Comparison of ENCODE assay signal across 11 cellular contexts in genomic region chr16:79372504-79373184, GRCh38.
DNase-seq lines count a peak whose midpoint lies in the region; ATAC-seq, FAIRE-seq and TF ChIP-seq lines count a peak whose summit lies in the region.
"Had no signal": no experiment of that assay in that cellular context is flagged by ENCODE, and none has a peak within 500 bp of the region (broad histone marks: within the 10 kb centered on the region; RNA-seq: fewer than 3 reads in every experiment).

No MANE protein-coding gene starts in this region.

- peak; percentile 24 for DNase-seq in Calu3
- DNase-seq in NOMO-1 treated with DMSO at 0.1 percent for 48 hours (lab: John Stamatoyannopoulos, UW; ENCODE audit: unreplicated experiment), result peak; percentile 94
- DNase-seq in cerebellar cortex (ENCODE audit: low spot score), result peak; percentile 12
- DNase-seq in smooth muscle cell (lab: John Stamatoyannopoulos, UW; ENCODE audit: unreplicated experiment), result no peak
- DNase-seq in HTR-8/SVneo (ENCODE audit: insufficient read length, low spot score), result no peak
- DNase-seq: activated B cell treated with CpG ODN at 0.5 μM for 24 hours, dorsolateral prefrontal cortex, left colon had no signal

- BruUV-seq in Calu3 (replicated peaks; lab: Mats Ljungman, UMichigan), result no TSS peak

- H3K4me1 ChIP-seq in smooth muscle cell (ENCODE audit: low read depth), result peaks cover 4% of the 10 kb centered on the region

- peak overlapping the region; percentile 56 for H3K4me2 ChIP-seq in smooth muscle cell

- ATAC-seq in HG02885 (IDR thresholded peaks at IDR 0.05; ENCODE audit: poor library complexity, unreplicated experiment), result no peak
- no peak for ATAC-seq in GM19452 (IDR thresholded peaks at IDR 0.05; ENCODE audit: unreplicated experiment)
- ATAC-seq in HG02678 (IDR thresholded peaks at IDR 0.05; ENCODE audit: unreplicated experiment), result no peak
- ATAC-seq: left colon had no signal

- TF ChIP-seq CTCF in Calu3 (IDR thresholded peaks at IDR 0.05; ENCODE audit: unreplicated experiment), result no peak
- no peak for TF ChIP-seq CTCF in smooth muscle cell (IDR thresholded peaks at IDR 0.05; ENCODE audit: borderline replicate concordance, insufficient read depth, poor library complexity, severe bottlenecking)

- no peaks in the 10 kb centered on the region for H3K36me3 Mint-ChIP-seq in Calu3 (ENCODE audit: insufficient read depth, unreplicated experiment)

- CTCF ChIA-PET in Calu3 (lab: Charles Lee), result no interaction called here

- no peak overlapping the region for H3K4me3 Mint-ChIP-seq in Calu3 (ENCODE audit: low read depth, unreplicated experiment)
- H3K4me3 Mint-ChIP-seq: activated B cell treated with CpG ODN at 0.5 μM for 24 hours had no signal

- no peaks in the 10 kb centered on the region for H3K4me1 Mint-ChIP-seq in Calu3 (ENCODE audit: low read depth, unreplicated experiment)
- H3K4me1 Mint-ChIP-seq: activated B cell treated with CpG ODN at 0.5 μM for 24 hours had no signal

- peak overlapping the region; percentile 83 for H3K9ac ChIP-seq in smooth muscle cell (ENCODE audit: low read depth)

- intact Hi-C loops in Calu3 (cut with micrococcal nuclease; ENCODE audit: unreplicated experiment), result no loop called here

- H3K4me3 ChIP-seq in smooth muscle cell, result no peak overlapping the region
- H3K4me3 ChIP-seq: dorsolateral prefrontal cortex had no signal

- no peaks in the 10 kb centered on the region for H3K36me3 ChIP-seq in smooth muscle cell (ENCODE audit: low read depth)

- H4K20me1 ChIP-seq in smooth muscle cell (ENCODE audit: low read depth), result no peaks in the 10 kb centered on the region

- H3K27ac Mint-ChIP-seq in Calu3 (ENCODE audit: unreplicated experiment), result no peak overlapping the region
- H3K27ac Mint-ChIP-seq: activated B cell treated with CpG ODN at 0.5 μM for 24 hours had no signal

- no peaks in the 10 kb centered on the region for H3K27me3 ChIP-seq in smooth muscle cell (ENCODE audit: low read depth)
- H3K27me3 ChIP-seq: dorsolateral prefrontal cortex had no signal

- H3K79me2 ChIP-seq in smooth muscle cell (ENCODE audit: low read depth), result no peaks in the 10 kb centered on the region

- no peak overlapping the region for H2AFZ ChIP-seq in smooth muscle cell (ENCODE audit: low read depth)

- H3K9me3 ChIP-seq in smooth muscle cell (replicated peaks; ENCODE audit: low read depth), result no peaks in the 10 kb centered on the region

- H3K9me3 Mint-ChIP-seq in Calu3 (ENCODE audit: low read depth, unreplicated experiment), result peaks cover 5% of the 10 kb centered on the region

- peak overlapping the region; percentile 97 for H3K27ac ChIP-seq in smooth muscle cell (ENCODE audit: low read depth)
- H3K27ac ChIP-seq: dorsolateral prefrontal cortex had no signal

- no peaks in the 10 kb centered on the region for H3K27me3 Mint-ChIP-seq in Calu3 (ENCODE audit: unreplicated experiment)
- H3K27me3 Mint-ChIP-seq: activated B cell treated with CpG ODN at 0.5 μM for 24 hours had no signal

- peaks cover 6% of the 10 kb centered on the region for H3F3A ChIP-seq in smooth muscle cell (ENCODE audit: low read depth)

- WGBS in smooth muscle cell (ENCODE audit: low lambda C conversion rate), result 33% methylated on average over 7 of the region's 7 CpGs

- no peak for FAIRE-seq in HTR-8/SVneo (lab: Jason Lieb, UNC)

Comparison
In these comparisons a context has a peak if more than half of its experiments do, and no peak if none do; other contexts are left out.
1. DNase-seq: peak in Calu3 (single experiment), NOMO-1 treated with DMSO at 0.1 percent for 48 hours (single experiment) and cerebellar cortex (single experiment); none in smooth muscle cell (single experiment) and HTR-8/SVneo (single experiment).